Comparison of ENCODE assay signal across 12 cellular contexts in the genomic region with DNA sequence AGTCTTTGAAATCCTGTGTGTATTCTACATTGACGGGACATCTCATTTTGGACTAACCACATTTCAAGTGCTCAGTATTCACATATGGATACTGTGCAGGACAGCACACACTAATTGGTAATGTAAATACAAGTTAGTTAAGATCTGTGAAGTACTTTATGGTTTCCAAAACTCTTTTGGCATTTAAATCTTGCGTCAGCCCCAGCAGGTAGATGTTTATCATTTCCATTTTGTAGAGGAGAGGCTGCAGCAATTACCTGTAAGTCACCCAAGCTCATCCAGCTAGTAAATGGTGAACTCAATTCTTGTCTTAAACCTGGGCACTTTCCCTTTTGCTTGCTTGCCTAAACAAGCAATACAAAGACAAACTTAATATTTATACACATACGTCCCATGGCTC. TPM values are rescaled to one million over a fixed set of nuclear protein-coding genes. Genes with fewer than 3 reads are reported as not detected.
DNase-seq lines count a peak whose midpoint lies in the region; ATAC-seq, FAIRE-seq and TF ChIP-seq lines count a peak whose summit lies in the region.
"Had no signal": no experiment of that assay in that cellular context is flagged by ENCODE, and none has a peak within 500 bp of the region (broad histone marks: within the 10 kb centered on the region; RNA-seq: fewer than 3 reads in every experiment).

No MANE protein-coding gene starts in this region.

- POLR2A ChIA-PET in endothelial cell of umbilical vein (lab: Charles Lee) = no interaction called here

- peaks cover 8 to 15% of the 10 kb centered on the region in 2 experiments for H3K27me3 ChIP-seq in endothelial cell of umbilical vein (ENCODE audit: control insufficient read depth in 2 of 2, insufficient read depth in 2 of 2, low read length in 2 of 2)
- no peaks in the 10 kb centered on the region for H3K27me3 ChIP-seq in uterus
- H3K27me3 ChIP-seq: pancreas had no signal

- H3K36me3 ChIP-seq in endothelial cell of umbilical vein (ENCODE audit: control insufficient read depth in 2 of 2, extremely low read depth in 1 of 2, insufficient read depth in 2 of 2, low read length in 2 of 2) (no peaks in the 10 kb centered on the region), uterus (no peaks in the 10 kb centered on the region)
- H3K36me3 ChIP-seq: pancreas had no signal

- peak; percentile 63 for FAIRE-seq in endothelial cell of umbilical vein (lab: Jason Lieb, UNC)
- FAIRE-seq: pancreas had no signal

- TF ChIP-seq CTCF in endothelial cell of umbilical vein (IDR thresholded peaks at IDR 0.05; ENCODE audit: extremely low read depth in 1 of 2, insufficient read depth in 1 of 2, low read depth in 1 of 2, low read length in 2 of 2) (no peak), uterus (IDR thresholded peaks at IDR 0.05) (no peak)

- H3K9ac ChIP-seq in endothelial cell of umbilical vein (replicated peaks; ENCODE audit: extremely low read depth, insufficient read depth, low read length) = no peak overlapping the region

- H3K9me3 Mint-ChIP-seq in activated T-cell treated with anti-CD3 and anti-CD28 coated beads, Interleukin-2, amount 50 U/mL, for 24 hours = no peaks in the 10 kb centered on the region

- no TSS peak for BruUV-seq in endothelial cell of umbilical vein (replicated peaks; lab: Mats Ljungman, UMichigan)

- no peaks in the 10 kb centered on the region for H4K20me1 ChIP-seq in endothelial cell of umbilical vein (replicated peaks; ENCODE audit: control insufficient read depth, extremely low read depth, insufficient read depth, low read length)

- CTCF ChIA-PET in endothelial cell of umbilical vein (lab: Charles Lee) = no interaction called here

- no peaks in the 10 kb centered on the region for H3K9me1 ChIP-seq in endothelial cell of umbilical vein (replicated peaks; ENCODE audit: control insufficient read depth, extremely low read depth, insufficient read depth, low read length)

- no peak for DNase-seq in activated T-cell treated with anti-CD3 and anti-CD28 coated beads, Interleukin-2, amount 50 U/mL, for 24 hours
- DNase-seq in activated T-cell treated with anti-CD3 and anti-CD28 coated beads, Interleukin-2, amount 50 U/mL, for 48 hours = no peak
- DNase-seq in NAMALWA (ENCODE audit: low spot score) = peak; percentile 10
- DNase-seq in endothelial cell of umbilical vein (ENCODE audit: low read depth, low spot score) = no peak
- no peak for DNase-seq in OCI-M1 (lab: John Stamatoyannopoulos, UW)
- no peak for DNase-seq in uterus
- DNase-seq: DMS79, mammary epithelial cell, NCI-H146 had no signal

- TF ChIP-seq POLR2A in endothelial cell of umbilical vein (IDR thresholded peaks at IDR 0.05; ENCODE audit: low read depth, low read length) (no peak), uterus (IDR thresholded peaks at IDR 0.05) (no peak)

- H3K4me2 ChIP-seq in endothelial cell of umbilical vein (ENCODE audit: insufficient read depth, low read length) = no peak overlapping the region

- H3K4me1 ChIP-seq in endothelial cell of umbilical vein (ENCODE audit: control insufficient read depth, extremely low read depth, insufficient read depth, low read length) (peaks cover 23% of the 10 kb centered on the region), uterus (peaks cover 0 to 5% of the 10 kb centered on the region in 2 donors)

- dilution Hi-C loops in endothelial cell of umbilical vein (cut with MboI; ENCODE audit: extremely low pct_ligation_motif_present, low sequenced_read_pairs) = no loop called here

- H3K4me3 ChIP-seq in endothelial cell of umbilical vein (replicated peaks in 1 of 3; ENCODE audit: insufficient read depth in 1 of 3, low read depth in 1 of 3, low read length in 3 of 3) = no peak overlapping the region
- H3K4me3 ChIP-seq in skin epidermis = no peak overlapping the region
- no peak overlapping the region for H3K4me3 ChIP-seq in uterus

- no peaks in the 10 kb centered on the region for H3K27me3 Mint-ChIP-seq in activated T-cell treated with anti-CD3 and anti-CD28 coated beads, Interleukin-2, amount 50 U/mL, for 24 hours

- H3K4me3 Mint-ChIP-seq in activated T-cell treated with anti-CD3 and anti-CD28 coated beads, Interleukin-2, amount 50 U/mL, for 24 hours = peak overlapping the region; percentile 30

- peaks cover 17% of the 10 kb centered on the region for H3K36me3 Mint-ChIP-seq in activated T-cell treated with anti-CD3 and anti-CD28 coated beads, Interleukin-2, amount 50 U/mL, for 24 hours (ENCODE audit: low read depth)

- ATAC-seq in HG03469 (IDR thresholded peaks at IDR 0.05; ENCODE audit: unreplicated experiment) = no peak

- intact Hi-C loops in endothelial cell of umbilical vein (cut with micrococcal nuclease) (loop anchor here (5.0 kb wide), 2 partner anchors 160 to 810 kb away; partner anchors contain the start of genes PAIP2B and PCYOX1), uterus (cut with DNase I; ENCODE audit: low total_unique reads) (no loop called here)

- H3K9me3 ChIP-seq in endothelial cell of umbilical vein (replicated peaks; ENCODE audit: control insufficient read depth, insufficient read depth, low read length) (no peaks in the 10 kb centered on the region), uterus (no peaks in the 10 kb centered on the region)
- H3K9me3 ChIP-seq: pancreas had no signal

- no peak overlapping the region for H2AFZ ChIP-seq in endothelial cell of umbilical vein (ENCODE audit: low read depth, low read length)

- H3K27ac ChIP-seq in endothelial cell of umbilical vein (ENCODE audit: insufficient read depth, low read depth, low read length) (no peak overlapping the region), skin epidermis (peak overlapping the region in 11 of 21 experiments; percentile 9 to 98 (median 93)), uterus (no peak overlapping the region)

- peaks cover 41% of the 10 kb centered on the region for H3K4me1 Mint-ChIP-seq in activated T-cell treated with anti-CD3 and anti-CD28 coated beads, Interleukin-2, amount 50 U/mL, for 24 hours (ENCODE audit: low read depth)

- H3K27ac Mint-ChIP-seq in activated T-cell treated with anti-CD3 and anti-CD28 coated beads, Interleukin-2, amount 50 U/mL, for 24 hours = no peak overlapping the region

- peaks cover 24% of the 10 kb centered on the region for H3K79me2 ChIP-seq in endothelial cell of umbilical vein (ENCODE audit: control insufficient read depth, insufficient read depth, low read length)

TF ChIP-seq in endothelial cell of umbilical vein, 7 proteins besides CTCF, POLR2A, EP300 and RAD21:
- no peak for TF ChIP-seq MYC (IDR thresholded peaks at IDR 0.05; ENCODE audit: low read depth, low read length)
- no peak for TF ChIP-seq GATA2 (IDR thresholded peaks at IDR 0.05; ENCODE audit: insufficient read depth, insufficient read length, low read depth, low read length)
- TF ChIP-seq FOS (IDR thresholded peaks at IDR 0.05; ENCODE audit: borderline replicate concordance, insufficient read depth, low read length) = no peak
- TF ChIP-seq POLR2AphosphoS5 (IDR thresholded peaks at IDR 0.05; ENCODE audit: insufficient read depth, low read depth, low read length) = no peak
- TF ChIP-seq EZH2 (IDR thresholded peaks at IDR 0.05; ENCODE audit: borderline replicate concordance, low read depth, low read length, severe bottlenecking) = no peak
- TF ChIP-seq MAX (IDR thresholded peaks at IDR 0.05; ENCODE audit: insufficient read depth, insufficient read length) = no peak
- TF ChIP-seq JUN (IDR thresholded peaks at IDR 0.05; ENCODE audit: borderline replicate concordance, insufficient read depth, insufficient read length, low read depth) = no peak

RNA-seq across cellular contexts. Expression of gene NAGK, which starts 1.6 kb away (rescaled TPM):
- total RNA-seq in endothelial cell of umbilical vein (125 and 130 TPM in 2 replicates), uterus (10 to 100 TPM; 17.2 to 69.0 (median 55.1) TPM)
- 184 and 192 TPM in 2 replicates for polyA plus RNA-seq in endothelial cell of umbilical vein
- polyA plus RNA-seq in endothelial cell of umbilical vein (2011; cell fraction: cytosol; rRNA removed) = 123 and 135 TPM in 2 replicates
- polyA plus RNA-seq in endothelial cell of umbilical vein (2011; cell fraction: nucleus; rRNA removed) = 232 and 233 TPM in 2 replicates
- polyA plus RNA-seq in endothelial cell of umbilical vein (2012) = 129 and 145 TPM in 2 replicates
- polyA minus RNA-seq in endothelial cell of umbilical vein = 84.1 and 95.5 TPM in 2 replicates
- polyA minus RNA-seq in endothelial cell of umbilical vein (2011; cell fraction: cytosol; rRNA and poly(A)+ RNA removed) = 15.2 TPM
- 49.8 and 61.5 TPM in 2 replicates for polyA minus RNA-seq in endothelial cell of umbilical vein (2011; cell fraction: nucleus; rRNA and poly(A)+ RNA removed)

Comparison
In these comparisons a context has a peak if more than half of its experiments do, and no peak if none do; other contexts are left out.
1. H3K27ac ChIP-seq: peak in skin epidermis (11 of 21); none in endothelial cell of umbilical vein (single experiment) and uterus (0 of 2).